In the genomic region with DNA sequence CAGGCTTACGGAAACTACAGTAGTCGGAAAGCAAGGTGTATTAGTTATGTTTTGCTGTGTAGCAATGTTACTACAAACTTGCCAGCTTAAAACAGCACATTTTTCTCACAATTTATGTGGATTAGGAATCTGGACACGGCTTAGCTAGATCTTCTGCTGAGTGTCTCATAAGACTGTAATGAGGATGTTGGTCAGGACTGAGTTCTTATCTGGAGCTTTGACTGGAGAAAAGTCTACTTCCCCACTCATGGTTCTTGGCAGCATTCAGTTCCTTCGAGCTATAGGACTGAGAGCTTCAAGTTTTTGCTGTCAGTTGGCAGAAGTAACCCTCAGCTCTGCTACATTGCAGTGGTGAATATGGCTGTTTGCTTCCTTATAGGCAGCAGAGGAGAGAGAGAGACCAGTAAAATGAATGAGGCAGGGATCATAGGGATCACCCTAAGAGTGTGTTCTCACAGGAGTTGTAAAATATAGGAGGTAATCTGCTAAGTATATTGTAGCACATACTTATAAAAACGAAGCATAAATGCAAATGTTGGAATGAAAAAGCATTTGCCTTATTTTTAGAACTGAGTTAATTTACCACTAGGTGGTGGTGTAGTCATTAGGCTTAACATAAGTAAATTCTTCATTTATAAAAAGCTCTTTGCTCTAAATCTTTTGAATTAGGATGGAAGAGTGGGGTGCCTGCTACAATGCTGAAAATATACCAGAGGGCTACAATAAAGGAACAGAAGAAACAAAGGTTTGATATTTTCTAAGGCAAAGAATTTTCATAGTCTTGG, we compare ENCODE assay signal across 10 cellular contexts. TPM values are rescaled to one million over a fixed set of nuclear protein-coding genes. Genes with fewer than 3 reads are reported as not detected.
DNase-seq lines count a peak whose midpoint lies in the region; ATAC-seq and TF ChIP-seq lines count a peak whose summit lies in the region.
"Had no signal": no experiment of that assay in that cellular context is flagged by ENCODE, and none has a peak within 500 bp of the region (broad histone marks: within the 10 kb centered on the region; RNA-seq: fewer than 3 reads in every experiment).

No MANE protein-coding gene starts in this region.

- ATAC-seq in HG03139 (IDR thresholded peaks at IDR 0.05; ENCODE audit: unreplicated experiment), result no peak
- ATAC-seq: HCT116 had no signal

- H3K36me3 ChIP-seq in SU-DHL-6 (ENCODE audit: low read length) (no peaks in the 10 kb centered on the region), hepatocyte (replicated peaks; ENCODE audit: insufficient read depth, low read depth) (no peaks in the 10 kb centered on the region), sigmoid colon (peaks cover 0 to 15% (median 0%) of the 10 kb centered on the region in 4 donors)

- no peaks in the 10 kb centered on the region for H3K79me2 ChIP-seq in SU-DHL-6 (ENCODE audit: insufficient read depth, low read length)
- no peaks in the 10 kb centered on the region for H3K79me2 ChIP-seq in hepatocyte

- TF ChIP-seq POLR2A in sigmoid colon (IDR thresholded peaks at IDR 0.05), result no peak

- peak; percentile 0 for DNase-seq in ACHN
- DNase-seq in GM20000 (ENCODE audit: low spot score), result peak; percentile 1
- peak; percentile 13 for DNase-seq in hepatocyte (ENCODE audit: low spot score)
- DNase-seq in sigmoid colon, result no peak
- no peak for DNase-seq in KG1 (lab: John Stamatoyannopoulos, UW)
- no peak for DNase-seq in activated CD4-positive, CD25-positive, alpha-beta regulatory T cell treated with anti-CD3 and anti-CD28 coated beads, Interleukin-2, amount 50 U/mL, for 72 hours
- DNase-seq: kidney had no signal

- H4K20me1 ChIP-seq in SU-DHL-6 (ENCODE audit: low read depth, low read length), result no peaks in the 10 kb centered on the region
- H4K20me1 ChIP-seq in hepatocyte (ENCODE audit: insufficient read depth, poor library complexity, severe bottlenecking), result no peaks in the 10 kb centered on the region

- H3K4me3 ChIP-seq in SU-DHL-6 (ENCODE audit: insufficient read depth, low read length, poor library complexity, severe bottlenecking), result no peak overlapping the region
- no peak overlapping the region for H3K4me3 ChIP-seq in hepatocyte
- H3K4me3 ChIP-seq in sigmoid colon, result no peak overlapping the region

- WGBS in hepatocyte (ENCODE audit: low lambda C conversion rate, missing lambda C conversion rate), result 83% methylated on average over 5 of the region's 5 CpGs
- WGBS in sigmoid colon, 2 donors, result 68 to 69% methylated on average over 5 of the region's 5 CpGs

- H3K4me1 ChIP-seq in hepatocyte (ENCODE audit: insufficient read depth) (no peaks in the 10 kb centered on the region), sigmoid colon (no peaks in the 10 kb centered on the region)

- no peaks in the 10 kb centered on the region for H3F3A ChIP-seq in SU-DHL-6 (ENCODE audit: insufficient read depth)

- no peak overlapping the region for H3K4me2 ChIP-seq in SU-DHL-6 (ENCODE audit: low read depth, low read length, poor library complexity, severe bottlenecking)
- H3K4me2 ChIP-seq in hepatocyte, result no peak overlapping the region

- no peaks in the 10 kb centered on the region for H3K9me2 ChIP-seq in SU-DHL-6 (replicated peaks; ENCODE audit: insufficient read depth, low read length)
- H3K9me2 ChIP-seq in hepatocyte (replicated peaks; ENCODE audit: insufficient read depth), result no peaks in the 10 kb centered on the region

- no peaks in the 10 kb centered on the region for H3K27me3 ChIP-seq in SU-DHL-6 (ENCODE audit: low read length)
- H3K27me3 ChIP-seq in hepatocyte, result no peaks in the 10 kb centered on the region
- no peaks in the 10 kb centered on the region for H3K27me3 ChIP-seq in sigmoid colon

- in situ Hi-C loops in ACHN (cut with HindIII; ENCODE audit: low pct_ligation_motif_present, low pct_unique_long_range_greater_than_20kb, low sequenced_read_pairs), result no loop called here

- intact Hi-C loops in sigmoid colon (cut with DNase I), result no loop called here

- TF ChIP-seq EP300 in sigmoid colon (IDR thresholded peaks at IDR 0.05), result no peak

- H3K9ac ChIP-seq in SU-DHL-6 (ENCODE audit: low read length), result no peak overlapping the region

- H3K27ac ChIP-seq in SU-DHL-6 (ENCODE audit: low read depth, low read length) (no peak overlapping the region), hepatocyte (no peak overlapping the region), sigmoid colon (no peak overlapping the region)

- H3K9me3 ChIP-seq in SU-DHL-6 (ENCODE audit: insufficient read depth, low read length) (no peaks in the 10 kb centered on the region), hepatocyte (ENCODE audit: low read depth) (no peaks in the 10 kb centered on the region), sigmoid colon (no peaks in the 10 kb centered on the region)

- TF ChIP-seq CTCF in GM20000 (IDR thresholded peaks at IDR 0.05; ENCODE audit: extremely low read depth, missing control alignments) (no peak), SU-DHL-6 (IDR thresholded peaks at IDR 0.05; ENCODE audit: insufficient read depth, low read length, poor library complexity, severe bottlenecking) (peak; percentile 13), hepatocyte (IDR thresholded peaks at IDR 0.05; ENCODE audit: poor library complexity) (peak; percentile 56), sigmoid colon (IDR thresholded peaks at IDR 0.05) (no peak)

- H2AFZ ChIP-seq in SU-DHL-6 (ENCODE audit: low read depth, low read length, severe bottlenecking) (no peak overlapping the region), hepatocyte (no peak overlapping the region)

RNA-seq across cellular contexts. Expression of a gene that starts 38.6 kb away (rescaled TPM):
- total RNA-seq in hepatocyte (72.2 and 77.4 TPM in 2 replicates), sigmoid colon (10 to 100 TPM; 34.9 to 80.9 (median 42.1) TPM)
- polyA plus RNA-seq in hepatocyte (61.5 and 72.0 TPM in 2 replicates), sigmoid colon (10 to 100 TPM; 24.2 to 54.7 (median 51.6) TPM)

Comparison
In these comparisons a context has a peak if more than half of its experiments do, and no peak if none do; other contexts are left out.
1. DNase-seq: peak in ACHN (single experiment), GM20000 (single experiment) and hepatocyte (single experiment); none in sigmoid colon (single experiment), KG1 (single experiment) and activated CD4-positive, CD25-positive, alpha-beta regulatory T cell treated with anti-CD3 and anti-CD28 coated beads, Interleukin-2, amount 50 U/mL, for 72 hours (single experiment).
2. CTCF ChIP-seq: peak in SU-DHL-6 (single experiment) and hepatocyte (single experiment); none in GM20000 (single experiment) and sigmoid colon (0 of 4).